23 cellular contexts compared by ENCODE assay signal in the genomic region with DNA sequence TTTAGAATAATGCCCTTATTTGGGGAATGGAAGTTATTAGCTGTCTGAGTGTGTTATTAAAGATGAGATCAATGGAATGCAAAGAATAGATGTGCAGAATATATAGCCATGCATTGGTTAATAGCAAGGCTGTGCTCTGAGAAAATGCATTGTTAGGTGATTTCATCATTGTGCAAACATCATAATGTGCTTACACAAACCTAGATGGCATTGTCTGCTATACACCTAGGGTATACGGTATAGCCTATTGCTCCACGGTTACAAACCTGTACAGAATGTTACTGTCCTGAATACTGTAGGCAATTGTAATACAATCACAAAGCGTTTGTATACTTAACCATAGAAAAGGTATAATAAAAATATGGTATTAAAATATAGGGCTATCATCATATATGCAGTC. TPM values are rescaled to one million over a fixed set of nuclear protein-coding genes. Genes with fewer than 3 reads are reported as not detected.
"Had no signal": no experiment of that assay in that cellular context is flagged by ENCODE, and none has a peak within 500 bp of the region (broad histone marks: within the 10 kb centered on the region; RNA-seq: fewer than 3 reads in every experiment).

No MANE protein-coding gene starts in this region.

- H3K27ac ChIP-seq: dorsolateral prefrontal cortex, foreskin keratinocyte, hepatocyte, lower lobe of right lung, neutrophil, pancreas, sigmoid colon, testis had no signal

- H3K9me3 Mint-ChIP-seq: activated naive CD4-positive, alpha-beta T cell treated with anti-CD3 and anti-CD28 coated beads, Interleukin-2, amount 10 ng/mL, durations not matched to agents 7 days and 5 days; activated naive CD8-positive, alpha-beta T cell treated with anti-CD3 and anti-CD28 coated beads, Interleukin-2, amount 50 U/mL, for 24 hours; brain; natural killer cell treated with Interleukin-12 subunit alpha and Interleukin-12 subunit beta and Interleukin-15 and Interleukin-18, amount 100 ng/mL, for 72 hours; stimulated activated memory B cell treated with anti-CD40 and anti-IgM and Interleukin-4, amounts not matched to agents 10 μg/mL and 1 μg/mL and 100 μg/mL, for 72 hours; type B pancreatic cell had no signal

- H3K36me3 ChIP-seq: lower lobe of right lung, neutrophil, pancreas, sigmoid colon had no signal

- H3K4me1 Mint-ChIP-seq: activated naive CD4-positive, alpha-beta T cell treated with anti-CD3 and anti-CD28 coated beads, Interleukin-2, amount 10 ng/mL, durations not matched to agents 7 days and 5 days; activated naive CD8-positive, alpha-beta T cell treated with anti-CD3 and anti-CD28 coated beads, Interleukin-2, amount 50 U/mL, for 24 hours; stimulated activated memory B cell treated with anti-CD40 and anti-IgM and Interleukin-4, amounts not matched to agents 10 μg/mL and 1 μg/mL and 100 μg/mL, for 72 hours had no signal

- H3K27me3 Mint-ChIP-seq: activated naive CD4-positive, alpha-beta T cell treated with anti-CD3 and anti-CD28 coated beads, Interleukin-2, amount 10 ng/mL, durations not matched to agents 7 days and 5 days; activated naive CD8-positive, alpha-beta T cell treated with anti-CD3 and anti-CD28 coated beads, Interleukin-2, amount 50 U/mL, for 24 hours; brain; natural killer cell treated with Interleukin-12 subunit alpha and Interleukin-12 subunit beta and Interleukin-15 and Interleukin-18, amount 100 ng/mL, for 72 hours; stimulated activated memory B cell treated with anti-CD40 and anti-IgM and Interleukin-4, amounts not matched to agents 10 μg/mL and 1 μg/mL and 100 μg/mL, for 72 hours; type B pancreatic cell had no signal

- H3K4me2 ChIP-seq: hepatocyte had no signal

- H3K9me3 ChIP-seq: lower lobe of right lung, neutrophil, pancreas, sigmoid colon, testis had no signal

- DNase-seq: activated CD4-positive, CD25-positive, alpha-beta regulatory T cell treated with anti-CD3 and anti-CD28 coated beads, Interleukin-2, amount 50 U/mL, for 72 hours; activated CD8-positive, alpha-beta memory T cell treated with anti-CD3 and anti-CD28 coated beads for 24 hours; activated CD8-positive, alpha-beta memory T cell treated with anti-CD3 and anti-CD28 coated beads, Interleukin-2, amount 50 U/mL, for 48 hours; activated effector memory CD4-positive, alpha-beta T cell treated with Interleukin-2 at 50 U/mL for 16 hours; activated naive CD4-positive, alpha-beta T cell treated with anti-CD3 and anti-CD28 coated beads, Interleukin-2, amount 10 ng/mL, durations not matched to agents 7 days and 5 days; activated naive CD8-positive, alpha-beta T cell treated with anti-CD3 and anti-CD28 coated beads, Interleukin-2, amount 50 U/mL, for 24 hours; activated T-cell treated with anti-CD3 and anti-CD28 coated beads, Interleukin-2, amount 50 U/mL, for 48 hours; anterior cingulate cortex; central memory CD4-positive, alpha-beta T cell; dorsolateral prefrontal cortex; foreskin keratinocyte; lower lobe of right lung; pancreas; sigmoid colon; stimulated activated CD4-positive, alpha-beta T cell treated with anti-CD3 and anti-CD28 coated beads, Interleukin-4, amount 100 ng/mL, for 4 hours; testis had no signal

- H3K79me2 ChIP-seq: hepatocyte had no signal

- H3K4me1 ChIP-seq: foreskin keratinocyte, lower lobe of right lung, pancreas, testis had no signal

- H2AFZ ChIP-seq: hepatocyte had no signal

- H3K4me3 Mint-ChIP-seq: activated naive CD4-positive, alpha-beta T cell treated with anti-CD3 and anti-CD28 coated beads, Interleukin-2, amount 10 ng/mL, durations not matched to agents 7 days and 5 days; activated naive CD8-positive, alpha-beta T cell treated with anti-CD3 and anti-CD28 coated beads, Interleukin-2, amount 50 U/mL, for 24 hours; brain; natural killer cell treated with Interleukin-12 subunit alpha and Interleukin-12 subunit beta and Interleukin-15 and Interleukin-18, amount 100 ng/mL, for 72 hours; stimulated activated memory B cell treated with anti-CD40 and anti-IgM and Interleukin-4, amounts not matched to agents 10 μg/mL and 1 μg/mL and 100 μg/mL, for 72 hours; type B pancreatic cell had no signal

- H3K36me3 Mint-ChIP-seq: activated naive CD4-positive, alpha-beta T cell treated with anti-CD3 and anti-CD28 coated beads, Interleukin-2, amount 10 ng/mL, durations not matched to agents 7 days and 5 days; brain; natural killer cell treated with Interleukin-12 subunit alpha and Interleukin-12 subunit beta and Interleukin-15 and Interleukin-18, amount 100 ng/mL, for 72 hours; stimulated activated memory B cell treated with anti-CD40 and anti-IgM and Interleukin-4, amounts not matched to agents 10 μg/mL and 1 μg/mL and 100 μg/mL, for 72 hours; type B pancreatic cell had no signal

- H3K4me3 ChIP-seq: dorsolateral prefrontal cortex, hepatocyte, lower lobe of right lung, pancreas, sigmoid colon, testis had no signal

- H3K27ac Mint-ChIP-seq: activated naive CD4-positive, alpha-beta T cell treated with anti-CD3 and anti-CD28 coated beads, Interleukin-2, amount 10 ng/mL, durations not matched to agents 7 days and 5 days; activated naive CD8-positive, alpha-beta T cell treated with anti-CD3 and anti-CD28 coated beads, Interleukin-2, amount 50 U/mL, for 24 hours; brain; natural killer cell treated with Interleukin-12 subunit alpha and Interleukin-12 subunit beta and Interleukin-15 and Interleukin-18, amount 100 ng/mL, for 72 hours; stimulated activated memory B cell treated with anti-CD40 and anti-IgM and Interleukin-4, amounts not matched to agents 10 μg/mL and 1 μg/mL and 100 μg/mL, for 72 hours; type B pancreatic cell had no signal

RNA-seq across cellular contexts. Expression of a gene that starts 25.5 kb away (rescaled TPM):
- total RNA-seq: epithelial cell of proximal tubule; foreskin keratinocyte; lower lobe of right lung; natural killer cell treated with Interleukin-12 subunit alpha and Interleukin-12 subunit beta and Interleukin-15 and Interleukin-18, amount 100 ng/mL, for 72 hours had no signal
